ENCODE assay signal across 13 cellular contexts in genomic region chr3:123346726-123347125, GRCh38.
DNase-seq lines count a peak whose midpoint lies in the region; ATAC-seq lines count a peak whose summit lies in the region.
"Had no signal": no experiment of that assay in that cellular context is flagged by ENCODE, and none has a peak within 500 bp of the region (broad histone marks: within the 10 kb centered on the region; RNA-seq: fewer than 3 reads in every experiment).

No MANE protein-coding gene starts in this region.

- peaks cover 21% of the 10 kb centered on the region for H3K4me1 Mint-ChIP-seq in T-helper 17 cell
- H3K4me1 Mint-ChIP-seq: CD4-positive, CD25-positive, alpha-beta regulatory T cell; T-cell had no signal

- H3K4me3 Mint-ChIP-seq in T-helper 17 cell: no peak overlapping the region
- H3K4me3 Mint-ChIP-seq: CD4-positive, CD25-positive, alpha-beta regulatory T cell; dendritic cell treated with granulocyte-macrophage colony-stimulating factor and Interleukin-4, amounts not matched to agents 40 ng/mL and 50 ng/mL, for 4 days; T-cell had no signal

- H3K9ac ChIP-seq in stomach smooth muscle (ENCODE audit: low read length in 2 of 2): peak overlapping the region in 1 of 2 donors; percentile 29

- H3K9me3 ChIP-seq in stomach smooth muscle (ENCODE audit: control insufficient read depth in 2 of 2, low read length in 2 of 2) (no peaks in the 10 kb centered on the region), T-helper 17 cell (ENCODE audit: control insufficient read depth, low read length, poor library complexity, severe bottlenecking) (no peaks in the 10 kb centered on the region)

- no peak overlapping the region for H3K27ac Mint-ChIP-seq in T-helper 17 cell
- H3K27ac Mint-ChIP-seq: CD4-positive, CD25-positive, alpha-beta regulatory T cell; dendritic cell treated with granulocyte-macrophage colony-stimulating factor and Interleukin-4, amounts not matched to agents 40 ng/mL and 50 ng/mL, for 4 days; T-cell had no signal

- ATAC-seq in HG03196 (IDR thresholded peaks at IDR 0.05; ENCODE audit: unreplicated experiment) (no peak), T-helper 17 cell (no peak), HG03565 (IDR thresholded peaks at IDR 0.05; ENCODE audit: unreplicated experiment) (no peak)
- ATAC-seq: T-cell had no signal

- no peaks in the 10 kb centered on the region for H3K27me3 ChIP-seq in stomach smooth muscle (ENCODE audit: control insufficient read depth in 1 of 2, insufficient read depth in 2 of 2, low read length in 2 of 2)

- H3K4me1 ChIP-seq in stomach smooth muscle (ENCODE audit: control insufficient read depth, insufficient read depth, low read length): peaks cover 93% of the 10 kb centered on the region

- no peak overlapping the region for H3K4me3 ChIP-seq in stomach smooth muscle (ENCODE audit: low read length in 2 of 2)

- peaks cover 4 to 18% of the 10 kb centered on the region in 2 donors for H3K36me3 ChIP-seq in stomach smooth muscle (ENCODE audit: control insufficient read depth in 2 of 2, insufficient read depth in 2 of 2, low read length in 2 of 2)

- peaks cover 11% of the 10 kb centered on the region for H3K36me3 Mint-ChIP-seq in T-helper 17 cell (ENCODE audit: low read depth)
- H3K36me3 Mint-ChIP-seq: CD4-positive, CD25-positive, alpha-beta regulatory T cell; T-cell had no signal

- in situ Hi-C loops in KBM-7 (cut with MboI; ENCODE audit: low pct_unique_long_range_greater_than_20kb, low sequenced_read_pairs): no loop called here

- H3K27ac ChIP-seq in cingulate gyrus (ENCODE audit: low read depth, low read length): peak overlapping the region; percentile 56
- H3K27ac ChIP-seq in stomach smooth muscle (ENCODE audit: low read length): peak overlapping the region; percentile 75

- DNase-seq in NCI-H1694 treated with DMSO at 0.1 percent for 48 hours (lab: John Stamatoyannopoulos, UW) (peak; percentile 85), inferior parietal cortex (ENCODE audit: extremely low spot score) (peak; percentile 23), KBM-7 (no peak), T-helper 17 cell (no peak)
- DNase-seq: activated T-cell treated with anti-CD3 and anti-CD28 coated beads, Interleukin-2, amount 50 U/mL, for 1 hour; CD4-positive, CD25-positive, alpha-beta regulatory T cell; GOT3; T-cell had no signal

- H3K27me3 Mint-ChIP-seq in T-helper 17 cell: peaks cover 53% of the 10 kb centered on the region

Comparison
In these comparisons a context has a peak if more than half of its experiments do, and no peak if none do; other contexts are left out.
1. DNase-seq: peak in NCI-H1694 treated with DMSO at 0.1 percent for 48 hours (single experiment) and inferior parietal cortex (single experiment); none in KBM-7 (single experiment) and T-helper 17 cell (0 of 3).